25 cellular contexts compared by ENCODE assay signal in genomic region chr1:14138627-14139026, GRCh38.
DNase-seq lines count a peak whose midpoint lies in the region; ATAC-seq and TF ChIP-seq lines count a peak whose summit lies in the region.
"Had no signal": no experiment of that assay in that cellular context is flagged by ENCODE, and none has a peak within 500 bp of the region (broad histone marks: within the 10 kb centered on the region; RNA-seq: fewer than 3 reads in every experiment).

No MANE protein-coding gene starts in this region.

- H3K36me3 ChIP-seq in thoracic aorta = no peaks in the 10 kb centered on the region
- H3K36me3 ChIP-seq: BLaER1 treated with 17β-estradiol and CSF1 and Interleukin-3, amounts not matched to agents 10 nM and 100 nM; gastrocnemius medialis; HAP-1; neutrophil; tibial nerve had no signal

- H3K27me3 ChIP-seq in foreskin keratinocyte = no peaks in the 10 kb centered on the region
- no peaks in the 10 kb centered on the region for H3K27me3 ChIP-seq in thoracic aorta (replicated peaks; ENCODE audit: insufficient read depth)
- H3K27me3 ChIP-seq: BLaER1 treated with 17β-estradiol and CSF1 and Interleukin-3, amounts not matched to agents 10 nM and 100 nM; neutrophil; tibial nerve had no signal

- peak; percentile 36 for TF ChIP-seq CTCF in foreskin keratinocyte (conservative IDR thresholded peaks at IDR 0.05)
- TF ChIP-seq CTCF in thoracic aorta (IDR thresholded peaks at IDR 0.05) = peak; percentile 21

- no peak for ATAC-seq in foreskin keratinocyte
- ATAC-seq in thoracic aorta (ENCODE audit: insufficient number of reproducible peaks, low FRiP score, low read depth) = no peak
- no peak for ATAC-seq in GM19324 (IDR thresholded peaks at IDR 0.05; ENCODE audit: low FRiP score, unreplicated experiment)
- ATAC-seq: gastrocnemius medialis, Right ventricle myocardium inferior had no signal

- H3K27ac ChIP-seq in foreskin keratinocyte = peak overlapping the region; percentile 98
- no peak overlapping the region for H3K27ac ChIP-seq in thoracic aorta
- H3K27ac ChIP-seq: BLaER1 treated with 17β-estradiol and CSF1 and Interleukin-3, amounts not matched to agents 10 nM and 100 nM; gastrocnemius medialis; neutrophil; tibial nerve had no signal

- H3K4me1 ChIP-seq in foreskin keratinocyte (peaks cover 27% of the 10 kb centered on the region), thoracic aorta (ENCODE audit: control insufficient read depth in 1 of 2, low read depth in 2 of 2) (peaks cover 22 to 26% of the 10 kb centered on the region in 2 donors)
- H3K4me1 ChIP-seq: Caco-2, gastrocnemius medialis, HAP-1 had no signal

- DNase-seq in NCI-H82 (lab: John Stamatoyannopoulos, UW) (peak; percentile 14), NCI-H82 treated with DMSO at 0.1 percent for 48 hours (lab: John Stamatoyannopoulos, UW; ENCODE audit: unreplicated experiment) (no peak), cerebellar cortex (ENCODE audit: low spot score) (peak; percentile 68), foreskin keratinocyte (no peak), thoracic aorta (ENCODE audit: low spot score) (no peak), NCI-H2029 treated with DMSO at 0.1 percent for 48 hours (lab: John Stamatoyannopoulos, UW) (no peak), NCI-H345 treated with DMSO at 0.1 percent for 48 hours (lab: John Stamatoyannopoulos, UW; ENCODE audit: unreplicated experiment) (no peak)
- DNase-seq: 8988T; activated CD4-positive, alpha-beta memory T cell treated with anti-CD3 and anti-CD28 coated beads for 36 hours; activated CD4-positive, CD25-positive, alpha-beta regulatory T cell; activated effector memory CD4-positive, alpha-beta T cell treated with anti-CD3 and anti-CD28 coated beads, Interleukin-2, amount 50 U/mL, for 16 hours; activated T-cell treated with anti-CD3 and anti-CD28 coated beads for 4 hours; Caco-2; gastrocnemius medialis; kidney; NCI-H1105; NCI-H526 treated with DMSO at 0.1 percent for 48 hours; stimulated activated CD4-positive, alpha-beta T cell treated with anti-CD3 and anti-CD28 coated beads, Interleukin-4, amount 100 ng/mL, for 1 hour; stimulated activated naive CD4-positive, alpha-beta T cell treated with Interleukin-2 at 50 U/mL for 16 hours had no signal

- H3K4me3 ChIP-seq in thoracic aorta = no peak overlapping the region
- H3K4me3 ChIP-seq: BLaER1 treated with 17β-estradiol and CSF1 and Interleukin-3, amounts not matched to agents 10 nM and 100 nM; gastrocnemius medialis; HAP-1; tibial nerve had no signal

- no peaks in the 10 kb centered on the region for H3K9me3 ChIP-seq in thoracic aorta
- H3K9me3 ChIP-seq: BLaER1 treated with 17β-estradiol and CSF1 and Interleukin-3, amounts not matched to agents 10 nM and 100 nM; Caco-2; gastrocnemius medialis; HAP-1; neutrophil; tibial nerve had no signal

Comparison
In these comparisons a context has a peak if more than half of its experiments do, and no peak if none do; other contexts are left out.
1. DNase-seq: peak in NCI-H82 (single experiment) and cerebellar cortex (single experiment); none in NCI-H82 treated with DMSO at 0.1 percent for 48 hours (single experiment), foreskin keratinocyte (0 of 2), thoracic aorta (single experiment), NCI-H2029 treated with DMSO at 0.1 percent for 48 hours (single experiment) and NCI-H345 treated with DMSO at 0.1 percent for 48 hours (single experiment).